Comparison of ENCODE assay signal across 8 cellular contexts in genomic region chr2:64260093-64260808, GRCh38.
DNase-seq lines count a peak whose midpoint lies in the region; ATAC-seq and TF ChIP-seq lines count a peak whose summit lies in the region.

No MANE protein-coding gene starts in this region.

- H3K4me1 Mint-ChIP-seq in activated T-helper 1 cell treated with anti-CD3 and anti-CD28 coated beads, Interleukin-12 subunit alpha, Interleukin-12 subunit beta, Interleukin-2, Interleukin-4 antibody, amounts not matched to agents 30 ng/mL and 10 ng/mL and 1 ng/mL, durations not matched to agents 14 hours and 24 hours and 36 hours (ENCODE audit: low read depth), result peaks cover 10% of the 10 kb centered on the region
- H3K4me1 Mint-ChIP-seq in nephron, result peaks cover 52% of the 10 kb centered on the region

- H3K27me3 Mint-ChIP-seq in activated T-helper 1 cell treated with anti-CD3 and anti-CD28 coated beads, Interleukin-12 subunit alpha, Interleukin-12 subunit beta, Interleukin-2, Interleukin-4 antibody, amounts not matched to agents 30 ng/mL and 10 ng/mL and 1 ng/mL, durations not matched to agents 14 hours and 24 hours and 36 hours (ENCODE audit: insufficient read depth), result peaks cover 2% of the 10 kb centered on the region
- H3K27me3 Mint-ChIP-seq in nephron (ENCODE audit: low read depth), result peaks cover 15% of the 10 kb centered on the region

- H3K9me3 Mint-ChIP-seq in activated T-helper 1 cell treated with anti-CD3 and anti-CD28 coated beads, Interleukin-12 subunit alpha, Interleukin-12 subunit beta, Interleukin-2, Interleukin-4 antibody, amounts not matched to agents 30 ng/mL and 10 ng/mL and 1 ng/mL, durations not matched to agents 14 hours and 24 hours and 36 hours, result no peaks in the 10 kb centered on the region
- H3K9me3 Mint-ChIP-seq in nephron, result no peaks in the 10 kb centered on the region

- peak overlapping the region; percentile 68 for H3K4me3 Mint-ChIP-seq in activated T-helper 1 cell treated with anti-CD3 and anti-CD28 coated beads, Interleukin-12 subunit alpha, Interleukin-12 subunit beta, Interleukin-2, Interleukin-4 antibody, amounts not matched to agents 30 ng/mL and 10 ng/mL and 1 ng/mL, durations not matched to agents 14 hours and 24 hours and 36 hours
- H3K4me3 Mint-ChIP-seq in nephron, result no peak overlapping the region

- peak overlapping the region; percentile 87 for H3K27ac Mint-ChIP-seq in activated T-helper 1 cell treated with anti-CD3 and anti-CD28 coated beads, Interleukin-12 subunit alpha, Interleukin-12 subunit beta, Interleukin-2, Interleukin-4 antibody, amounts not matched to agents 30 ng/mL and 10 ng/mL and 1 ng/mL, durations not matched to agents 14 hours and 24 hours and 36 hours
- H3K27ac Mint-ChIP-seq in nephron, result peak overlapping the region; percentile 11 to 76 (median 16)

- TF ChIP-seq CTCF in nephron (IDR thresholded peaks at IDR 0.05; ENCODE audit: unreplicated experiment in 3 of 3), result no peak

- peak; percentile 20 for DNase-seq in CD1c-positive myeloid dendritic cell (ENCODE audit: extremely low spot score)
- no peak for DNase-seq in activated T-helper 1 cell treated with anti-CD3 and anti-CD28 coated beads, Interleukin-12 subunit alpha, Interleukin-12 subunit beta, Interleukin-2, Interleukin-4 antibody, amounts not matched to agents 30 ng/mL and 10 ng/mL and 1 ng/mL, durations not matched to agents 14 hours and 24 hours and 36 hours (ENCODE audit: low spot score)
- no peak for DNase-seq in mucosa of gallbladder (ENCODE audit: low spot score)
- DNase-seq in C1 segment of cervical spinal cord (lab: John Stamatoyannopoulos, UW), result no peak

- ATAC-seq in GM21447 (IDR thresholded peaks at IDR 0.05; ENCODE audit: unreplicated experiment), result peak; percentile 25
- ATAC-seq in GM18907 (IDR thresholded peaks at IDR 0.05; ENCODE audit: unreplicated experiment), result no peak
- ATAC-seq in GM18858 (IDR thresholded peaks at IDR 0.05; ENCODE audit: unreplicated experiment), result no peak

- intact Hi-C loops in activated T-helper 1 cell treated with anti-CD3 and anti-CD28 coated beads, Interleukin-12 subunit alpha, Interleukin-12 subunit beta, Interleukin-2, Interleukin-4 antibody, amounts not matched to agents 30 ng/mL and 10 ng/mL and 1 ng/mL, durations not matched to agents 14 hours and 24 hours and 36 hours (cut with micrococcal nuclease), result loop anchor here (2.0 to 5.0 kb wide), 2 partner anchors 15 to 33 kb away; no protein-coding TSS in a partner anchor

- peaks cover 2% of the 10 kb centered on the region for H3K36me3 Mint-ChIP-seq in activated T-helper 1 cell treated with anti-CD3 and anti-CD28 coated beads, Interleukin-12 subunit alpha, Interleukin-12 subunit beta, Interleukin-2, Interleukin-4 antibody, amounts not matched to agents 30 ng/mL and 10 ng/mL and 1 ng/mL, durations not matched to agents 14 hours and 24 hours and 36 hours (ENCODE audit: low read depth)
- peaks cover 3% of the 10 kb centered on the region for H3K36me3 Mint-ChIP-seq in nephron (ENCODE audit: low read depth)
